Comparison of ENCODE assay signal across 1 cellular context in the genomic region with DNA sequence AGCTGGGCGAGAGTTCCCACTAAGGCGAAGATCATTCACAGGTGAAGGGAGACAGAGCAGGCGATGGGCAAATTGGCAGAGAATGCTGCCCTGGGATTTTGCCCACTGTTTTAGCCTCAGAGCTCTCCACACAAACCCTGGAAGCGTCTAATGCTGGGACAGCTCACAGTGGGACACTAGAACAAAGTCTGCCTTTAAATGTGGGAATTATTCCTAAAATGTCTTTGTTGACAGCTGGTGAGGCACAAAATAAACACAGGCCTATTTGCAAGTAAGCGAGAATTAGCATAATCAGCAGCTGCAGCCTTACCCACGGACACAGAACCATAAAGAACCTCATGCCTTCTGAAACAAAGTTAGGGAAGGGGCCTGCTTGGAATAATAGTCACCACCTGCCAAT.
TF ChIP-seq lines count a peak whose summit lies in the region.

No MANE protein-coding gene starts in this region.

TF ChIP-seq in WTC11, 78 proteins besides CTCF, POLR2A, EP300 and RAD21 (continued from another document):
- TF ChIP-seq, protein P1, sequence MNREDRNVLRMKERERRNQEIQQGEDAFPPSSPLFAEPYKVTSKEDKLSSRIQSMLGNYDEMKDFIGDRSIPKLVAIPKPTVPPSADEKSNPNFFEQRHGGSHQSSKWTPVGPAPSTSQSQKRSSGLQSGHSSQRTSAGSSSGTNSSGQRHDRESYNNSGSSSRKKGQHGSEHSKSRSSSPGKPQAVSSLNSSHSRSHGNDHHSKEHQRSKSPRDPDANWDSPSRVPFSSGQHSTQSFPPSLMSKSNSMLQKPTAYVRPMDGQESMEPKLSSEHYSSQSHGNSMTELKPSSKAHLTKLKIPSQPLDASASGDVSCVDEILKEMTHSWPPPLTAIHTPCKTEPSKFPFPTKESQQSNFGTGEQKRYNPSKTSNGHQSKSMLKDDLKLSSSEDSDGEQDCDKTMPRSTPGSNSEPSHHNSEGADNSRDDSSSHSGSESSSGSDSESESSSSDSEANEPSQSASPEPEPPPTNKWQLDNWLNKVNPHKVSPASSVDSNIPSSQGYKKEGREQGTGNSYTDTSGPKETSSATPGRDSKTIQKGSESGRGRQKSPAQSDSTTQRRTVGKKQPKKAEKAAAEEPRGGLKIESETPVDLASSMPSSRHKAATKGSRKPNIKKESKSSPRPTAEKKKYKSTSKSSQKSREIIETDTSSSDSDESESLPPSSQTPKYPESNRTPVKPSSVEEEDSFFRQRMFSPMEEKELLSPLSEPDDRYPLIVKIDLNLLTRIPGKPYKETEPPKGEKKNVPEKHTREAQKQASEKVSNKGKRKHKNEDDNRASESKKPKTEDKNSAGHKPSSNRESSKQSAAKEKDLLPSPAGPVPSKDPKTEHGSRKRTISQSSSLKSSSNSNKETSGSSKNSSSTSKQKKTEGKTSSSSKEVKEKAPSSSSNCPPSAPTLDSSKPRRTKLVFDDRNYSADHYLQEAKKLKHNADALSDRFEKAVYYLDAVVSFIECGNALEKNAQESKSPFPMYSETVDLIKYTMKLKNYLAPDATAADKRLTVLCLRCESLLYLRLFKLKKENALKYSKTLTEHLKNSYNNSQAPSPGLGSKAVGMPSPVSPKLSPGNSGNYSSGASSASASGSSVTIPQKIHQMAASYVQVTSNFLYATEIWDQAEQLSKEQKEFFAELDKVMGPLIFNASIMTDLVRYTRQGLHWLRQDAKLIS (CRISPR knock-in tag; IDR thresholded peaks at IDR 0.05; ENCODE audit: borderline replicate concordance), result no peak
- TF ChIP-seq NR1H2 (CRISPR knock-in tag; IDR thresholded peaks at IDR 0.05) (no peak), OVOL2 (CRISPR knock-in tag; IDR thresholded peaks at IDR 0.05; ENCODE audit: borderline replicate concordance) (no peak), HMGA2 (CRISPR knock-in tag; IDR thresholded peaks at IDR 0.05) (no peak), ZNF416 (CRISPR knock-in tag; IDR thresholded peaks at IDR 0.05) (no peak), TEAD1 (CRISPR knock-in tag; IDR thresholded peaks at IDR 0.05) (no peak)
- TF ChIP-seq, protein P2, sequence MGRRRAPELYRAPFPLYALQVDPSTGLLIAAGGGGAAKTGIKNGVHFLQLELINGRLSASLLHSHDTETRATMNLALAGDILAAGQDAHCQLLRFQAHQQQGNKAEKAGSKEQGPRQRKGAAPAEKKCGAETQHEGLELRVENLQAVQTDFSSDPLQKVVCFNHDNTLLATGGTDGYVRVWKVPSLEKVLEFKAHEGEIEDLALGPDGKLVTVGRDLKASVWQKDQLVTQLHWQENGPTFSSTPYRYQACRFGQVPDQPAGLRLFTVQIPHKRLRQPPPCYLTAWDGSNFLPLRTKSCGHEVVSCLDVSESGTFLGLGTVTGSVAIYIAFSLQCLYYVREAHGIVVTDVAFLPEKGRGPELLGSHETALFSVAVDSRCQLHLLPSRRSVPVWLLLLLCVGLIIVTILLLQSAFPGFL (CRISPR knock-in tag; IDR thresholded peaks at IDR 0.05; ENCODE audit: borderline replicate concordance), result no peak
TF ChIP-seq in WTC11: peak in this region for 0.
